11 cellular contexts compared by ENCODE assay signal in genomic region chr5:181104606-181105005, GRCh38. TPM values are rescaled to one million over a fixed set of nuclear protein-coding genes. Genes with fewer than 3 reads are reported as not detected.
DNase-seq lines count a peak whose midpoint lies in the region; ATAC-seq and TF ChIP-seq lines count a peak whose summit lies in the region.
"Not testable (repeated sequence)": the region's sequence is repeated elsewhere in the genome, so short reads cannot be mapped to it uniquely, and the experiment has no call there.
"Had no signal": no experiment of that assay in that cellular context is flagged by ENCODE, and none has a peak within 500 bp of the region (broad histone marks: within the 10 kb centered on the region; RNA-seq: fewer than 3 reads in every experiment).

No MANE protein-coding gene starts in this region.

- not testable (repeated sequence) for H3K36me3 Mint-ChIP-seq in Calu3 (ENCODE audit: insufficient read depth, unreplicated experiment); IgD-negative memory B cell; activated CD8-positive, alpha-beta T cell treated with anti-CD3 and anti-CD28 coated beads for 36 hours (ENCODE audit: low read depth); activated T-helper 17 cell treated with anti-CD3 and anti-CD28 coated beads, Interleukin-2, amount 50 U/mL, for 72 hours (ENCODE audit: low read depth); central memory CD8-positive, alpha-beta T cell (ENCODE audit: insufficient read depth); stimulated activated naive B cell treated with anti-CD40 and anti-IgM and Interleukin-4, amounts not matched to agents 10 μg/mL and 1 μg/mL and 100 μg/mL, for 72 hours

- not testable (repeated sequence) for BruUV-seq in Calu3 (replicated peaks; lab: Mats Ljungman, UMichigan)

- POLR2A ChIA-PET in activated CD8-positive, alpha-beta T cell treated with anti-CD3 and anti-CD28 coated beads for 36 hours (lab: Charles Lee), result not testable (repeated sequence)

- H3K27ac Mint-ChIP-seq in Calu3 (ENCODE audit: unreplicated experiment); activated CD8-positive, alpha-beta T cell treated with anti-CD3 and anti-CD28 coated beads for 36 hours; activated T-helper 17 cell treated with anti-CD3 and anti-CD28 coated beads, Interleukin-2, amount 50 U/mL, for 72 hours: not testable (repeated sequence)
- H3K27ac Mint-ChIP-seq in IgD-negative memory B cell, result peak overlapping the region in 2 of 3 donors; percentile 84 to 93
- peak overlapping the region; percentile 8 for H3K27ac Mint-ChIP-seq in central memory CD8-positive, alpha-beta T cell (ENCODE audit: low read depth)
- H3K27ac Mint-ChIP-seq in stimulated activated naive B cell treated with anti-CD40 and anti-IgM and Interleukin-4, amounts not matched to agents 10 μg/mL and 1 μg/mL and 100 μg/mL, for 72 hours, result peak overlapping the region; percentile 66

- H3K9me3 Mint-ChIP-seq in Calu3 (ENCODE audit: low read depth, unreplicated experiment); IgD-negative memory B cell; activated CD8-positive, alpha-beta T cell treated with anti-CD3 and anti-CD28 coated beads for 36 hours; activated T-helper 17 cell treated with anti-CD3 and anti-CD28 coated beads, Interleukin-2, amount 50 U/mL, for 72 hours; central memory CD8-positive, alpha-beta T cell; stimulated activated naive B cell treated with anti-CD40 and anti-IgM and Interleukin-4, amounts not matched to agents 10 μg/mL and 1 μg/mL and 100 μg/mL, for 72 hours: not testable (repeated sequence)

- peaks cover 68% of the 10 kb centered on the region for H3K27me3 Mint-ChIP-seq in Calu3 (ENCODE audit: unreplicated experiment)
- H3K27me3 Mint-ChIP-seq in IgD-negative memory B cell, result peaks cover 42% of the 10 kb centered on the region
- H3K27me3 Mint-ChIP-seq in activated CD8-positive, alpha-beta T cell treated with anti-CD3 and anti-CD28 coated beads for 36 hours, result peaks cover 49% of the 10 kb centered on the region
- peaks cover 39% of the 10 kb centered on the region for H3K27me3 Mint-ChIP-seq in activated T-helper 17 cell treated with anti-CD3 and anti-CD28 coated beads, Interleukin-2, amount 50 U/mL, for 72 hours
- peaks cover 66% of the 10 kb centered on the region for H3K27me3 Mint-ChIP-seq in central memory CD8-positive, alpha-beta T cell
- H3K27me3 Mint-ChIP-seq in stimulated activated naive B cell treated with anti-CD40 and anti-IgM and Interleukin-4, amounts not matched to agents 10 μg/mL and 1 μg/mL and 100 μg/mL, for 72 hours, result peaks cover 55 to 58% of the 10 kb centered on the region in 2 donors

- H3K4me3 Mint-ChIP-seq in Calu3 (ENCODE audit: low read depth, unreplicated experiment) (peak overlapping the region; percentile 61), IgD-negative memory B cell (peak overlapping the region in 2 of 4 donors; percentile 84 to 96)
- peak overlapping the region; percentile 65 for H3K4me3 Mint-ChIP-seq in activated CD8-positive, alpha-beta T cell treated with anti-CD3 and anti-CD28 coated beads for 36 hours
- H3K4me3 Mint-ChIP-seq in activated T-helper 17 cell treated with anti-CD3 and anti-CD28 coated beads, Interleukin-2, amount 50 U/mL, for 72 hours, result peak overlapping the region; percentile 71
- H3K4me3 Mint-ChIP-seq in central memory CD8-positive, alpha-beta T cell; stimulated activated naive B cell treated with anti-CD40 and anti-IgM and Interleukin-4, amounts not matched to agents 10 μg/mL and 1 μg/mL and 100 μg/mL, for 72 hours: not testable (repeated sequence)

- not testable (repeated sequence) for TF ChIP-seq CTCF in Calu3 (IDR thresholded peaks at IDR 0.05; ENCODE audit: unreplicated experiment); activated CD8-positive, alpha-beta T cell treated with anti-CD3 and anti-CD28 coated beads for 36 hours (IDR thresholded peaks at IDR 0.05)

- peaks cover 14% of the 10 kb centered on the region for H3K4me1 Mint-ChIP-seq in Calu3 (ENCODE audit: low read depth, unreplicated experiment)
- peaks cover 9 to 16% (median 13%) of the 10 kb centered on the region in 3 donors for H3K4me1 Mint-ChIP-seq in IgD-negative memory B cell
- H3K4me1 Mint-ChIP-seq in activated CD8-positive, alpha-beta T cell treated with anti-CD3 and anti-CD28 coated beads for 36 hours (ENCODE audit: low read depth); activated T-helper 17 cell treated with anti-CD3 and anti-CD28 coated beads, Interleukin-2, amount 50 U/mL, for 72 hours; central memory CD8-positive, alpha-beta T cell: not testable (repeated sequence)
- peaks cover 18 to 21% of the 10 kb centered on the region in 2 donors for H3K4me1 Mint-ChIP-seq in stimulated activated naive B cell treated with anti-CD40 and anti-IgM and Interleukin-4, amounts not matched to agents 10 μg/mL and 1 μg/mL and 100 μg/mL, for 72 hours

- CTCF ChIA-PET in Calu3 (lab: Charles Lee); activated CD8-positive, alpha-beta T cell treated with anti-CD3 and anti-CD28 coated beads for 36 hours (lab: Charles Lee): not testable (repeated sequence)

- intact Hi-C loops in Calu3 (cut with micrococcal nuclease; ENCODE audit: unreplicated experiment); activated CD8-positive, alpha-beta T cell treated with anti-CD3 and anti-CD28 coated beads for 36 hours (cut with micrococcal nuclease): not testable (repeated sequence)

- ATAC-seq in activated CD8-positive, alpha-beta T cell treated with anti-CD3 and anti-CD28 coated beads for 36 hours; activated T-helper 17 cell treated with anti-CD3 and anti-CD28 coated beads, Interleukin-2, amount 50 U/mL, for 72 hours (replicated peaks); central memory CD8-positive, alpha-beta T cell (replicated peaks; ENCODE audit: extremely low read depth, poor library complexity, severe bottlenecking); stimulated activated naive B cell treated with anti-CD40 and anti-IgM and Interleukin-4, amounts not matched to agents 10 μg/mL and 1 μg/mL and 100 μg/mL, for 72 hours (replicated peaks): not testable (repeated sequence)
- ATAC-seq in left lobe of liver, result peak; percentile 17

- not testable (repeated sequence) for DNase-seq in Calu3; activated CD8-positive, alpha-beta T cell treated with anti-CD3 and anti-CD28 coated beads for 36 hours; central memory CD8-positive, alpha-beta T cell (ENCODE audit: low spot score in 2 of 2); stimulated activated naive B cell treated with anti-CD40 and anti-IgM and Interleukin-4, amounts not matched to agents 10 μg/mL and 1 μg/mL and 100 μg/mL, for 72 hours
- peak; percentile 40 for DNase-seq in left lobe of liver (ENCODE audit: low spot score)

RNA-seq across cellular contexts. Expression of gene OR2V1, which starts 26.4 kb away (rescaled TPM):
- total RNA-seq in Calu3 (2022) (not detected in 2 replicates), left lobe of liver (not detected)
- not detected for polyA plus RNA-seq in IgD-negative memory B cell
- total RNA-seq in activated CD8-positive, alpha-beta T cell treated with anti-CD3 and anti-CD28 coated beads for 36 hours, result not detected
- total RNA-seq in activated T-helper 17 cell treated with anti-CD3 and anti-CD28 coated beads, Interleukin-2, amount 50 U/mL, for 72 hours, result not detected
- total RNA-seq: A673; Caco-2; CD4-positive, alpha-beta memory T cell; PC-3 had no signal
- polyA plus RNA-seq: CD4-positive, alpha-beta memory T cell had no signal

RNA-seq across cellular contexts. Expression of gene OR2V2, which starts 42.8 kb away (rescaled TPM):
- total RNA-seq in Calu3 (2022) (not detected in 2 replicates), left lobe of liver (not detected)
- not detected for polyA plus RNA-seq in IgD-negative memory B cell
- not detected for total RNA-seq in activated CD8-positive, alpha-beta T cell treated with anti-CD3 and anti-CD28 coated beads for 36 hours
- not detected for total RNA-seq in activated T-helper 17 cell treated with anti-CD3 and anti-CD28 coated beads, Interleukin-2, amount 50 U/mL, for 72 hours
- total RNA-seq: A673; Caco-2; CD4-positive, alpha-beta memory T cell; PC-3 had no signal
- polyA plus RNA-seq: CD4-positive, alpha-beta memory T cell had no signal
